1 cellular context compared by ENCODE assay signal in genomic region chr22:44739666-44740065, GRCh38. TPM values are rescaled to one million over a fixed set of nuclear protein-coding genes. Genes with fewer than 3 reads are reported as not detected.
"Had no signal": no experiment of that assay in that cellular context is flagged by ENCODE, and none has a peak within 500 bp of the region (broad histone marks: within the 10 kb centered on the region; RNA-seq: fewer than 3 reads in every experiment).

No MANE protein-coding gene starts in this region.

RNA-seq across cellular contexts. Expression of gene ARHGAP8, which starts 12.7 kb away (rescaled TPM):
- total RNA-seq: dermis microvascular lymphatic vessel endothelial cell had no signal
